8 cellular contexts compared by ENCODE assay signal in genomic region chr7:141975806-141976523, GRCh38.
DNase-seq lines count a peak whose midpoint lies in the region; ATAC-seq lines count a peak whose summit lies in the region.

No MANE protein-coding gene starts in this region.

- no peaks in the 10 kb centered on the region for H3K27me3 ChIP-seq in mucosa of rectum (ENCODE audit: control insufficient read depth in 2 of 2, insufficient read depth in 2 of 2, low read length in 2 of 2)

- DNase-seq in CD1c-positive myeloid dendritic cell (ENCODE audit: extremely low spot score) (peak; percentile 83), HK-2 (ENCODE audit: unreplicated experiment) (peak; percentile 76), NOMO-1 treated with DMSO at 0.1 percent for 48 hours (lab: John Stamatoyannopoulos, UW; ENCODE audit: unreplicated experiment) (peak; percentile 42), epithelial cell of prostate (ENCODE audit: low read depth, low spot score) (no peak)
- DNase-seq in activated CD8-positive, alpha-beta memory T cell treated with anti-CD3 and anti-CD28 coated beads, Interleukin-2, amount 50 U/mL, for 24 hours (ENCODE audit: extremely low read depth): peak; percentile 21
- DNase-seq in stimulated activated CD8-positive, alpha-beta memory T cell treated with anti-CD3 and anti-CD28 coated beads, Interleukin-7, amount 100 ng/mL, for 24 hours (ENCODE audit: low read depth): peak; percentile 28

- H3K36me3 ChIP-seq in mucosa of rectum (ENCODE audit: control insufficient read depth in 2 of 2, insufficient read depth in 2 of 2, low read length in 2 of 2): no peaks in the 10 kb centered on the region

- H3K9me3 ChIP-seq in mucosa of rectum (ENCODE audit: control insufficient read depth in 2 of 2, low read length in 2 of 2): no peaks in the 10 kb centered on the region

- H3K27ac ChIP-seq in epithelial cell of prostate (peak overlapping the region; percentile 3), mucosa of rectum (ENCODE audit: low read depth in 2 of 2, low read length in 2 of 2) (no peak overlapping the region)

- peaks cover 0 to 7% of the 10 kb centered on the region in 2 donors for H3K4me1 ChIP-seq in mucosa of rectum (ENCODE audit: control insufficient read depth in 2 of 2, insufficient read depth in 2 of 2, low read length in 2 of 2)

- ATAC-seq in GM19438 (IDR thresholded peaks at IDR 0.05; ENCODE audit: low read depth, unreplicated experiment): peak; percentile 82

- H3K4me3 ChIP-seq in mucosa of rectum (ENCODE audit: low read length in 2 of 2): peak overlapping the region; percentile 65 to 75

- peak overlapping the region in 1 of 2 donors; percentile 55 for H3K9ac ChIP-seq in mucosa of rectum (ENCODE audit: low read depth in 1 of 2, low read length in 2 of 2)
